ENCODE assay signal across 16 cellular contexts in genomic region chr13:43348397-43348796, GRCh38.
DNase-seq lines count a peak whose midpoint lies in the region; ATAC-seq and TF ChIP-seq lines count a peak whose summit lies in the region.
"Had no signal": no experiment of that assay in that cellular context is flagged by ENCODE, and none has a peak within 500 bp of the region (broad histone marks: within the 10 kb centered on the region; RNA-seq: fewer than 3 reads in every experiment).

No MANE protein-coding gene starts in this region.

- no peak overlapping the region for H3K4me3 Mint-ChIP-seq in stimulated activated naive CD8-positive, alpha-beta T cell treated with anti-CD3 and anti-CD28 coated beads, Interleukin-15, amount 100 ng/mL, for 72 hours
- H3K4me3 Mint-ChIP-seq: activated naive CD8-positive, alpha-beta T cell; GM23338 had no signal

- POLR2A ChIA-PET in SK-N-SH (lab: Yijun Ruan, JAX): no interaction called here

- H3K27me3 ChIP-seq in SK-N-SH (ENCODE audit: insufficient read depth) (no peaks in the 10 kb centered on the region), adrenal gland (no peaks in the 10 kb centered on the region)
- H3K27me3 ChIP-seq: esophagus squamous epithelium had no signal

- no peaks in the 10 kb centered on the region for H3K9me3 Mint-ChIP-seq in stimulated activated naive CD8-positive, alpha-beta T cell treated with anti-CD3 and anti-CD28 coated beads, Interleukin-15, amount 100 ng/mL, for 72 hours
- H3K9me3 Mint-ChIP-seq: GM23338 had no signal

- CTCF ChIA-PET in SK-N-SH (lab: Yijun Ruan, JAX): no interaction called here

- no peak overlapping the region for H2AFZ ChIP-seq in SK-N-SH (ENCODE audit: low read depth)

- no peaks in the 10 kb centered on the region for H3K9me2 ChIP-seq in SK-N-SH

- H3K79me2 ChIP-seq in SK-N-SH (ENCODE audit: insufficient read depth): no peaks in the 10 kb centered on the region

- no peak for TF ChIP-seq POLR2A in adrenal gland (IDR thresholded peaks at IDR 0.05)

- H3K4me1 Mint-ChIP-seq in stimulated activated naive CD8-positive, alpha-beta T cell treated with anti-CD3 and anti-CD28 coated beads, Interleukin-15, amount 100 ng/mL, for 72 hours: no peaks in the 10 kb centered on the region

- WGBS in SK-N-SH (ENCODE audit: low lambda C conversion rate): 33% methylated on average over 4 of the region's 4 CpGs
- 57 to 70% (median 61%) methylated on average over 4 of the region's 4 CpGs for WGBS in adrenal gland, 4 donors

- 0 out of 4 replicates have a peak, but pooled peaks of 1 of the 2 experiments have one; percentile 9 for TF ChIP-seq EP300 in SK-N-SH (IDR thresholded peaks at IDR 0.05; ENCODE audit: borderline replicate concordance in 1 of 2, low read depth in 1 of 2, low read length in 1 of 2)

- H3K9me3 ChIP-seq in SK-N-SH: no peaks in the 10 kb centered on the region
- H3K9me3 ChIP-seq in adrenal gland (replicated peaks in 1 of 3): no peaks in the 10 kb centered on the region
- H3K9me3 ChIP-seq: esophagus squamous epithelium had no signal

- H3K27me3 Mint-ChIP-seq in stimulated activated naive CD8-positive, alpha-beta T cell treated with anti-CD3 and anti-CD28 coated beads, Interleukin-15, amount 100 ng/mL, for 72 hours: peaks cover 30% of the 10 kb centered on the region

- peaks cover 13 to 14% of the 10 kb centered on the region in 2 experiments; a peak in 3 of 4 replicates for H3K4me1 ChIP-seq in SK-N-SH (ENCODE audit: control insufficient read depth in 1 of 2, insufficient read depth in 2 of 2, low read depth in 1 of 2, low read length in 1 of 2)
- H3K4me1 ChIP-seq in adrenal gland (replicated peaks in 1 of 2): no peaks in the 10 kb centered on the region
- H3K4me1 ChIP-seq: esophagus squamous epithelium had no signal

- H4K20me1 ChIP-seq in SK-N-SH (ENCODE audit: insufficient read depth): no peaks in the 10 kb centered on the region

- H3K36me3 ChIP-seq in SK-N-SH (replicated peaks in 1 of 2; ENCODE audit: control insufficient read depth in 1 of 2, insufficient read depth in 2 of 2, low read length in 1 of 2) (no peaks in the 10 kb centered on the region), adrenal gland (replicated peaks in 1 of 2) (no peaks in the 10 kb centered on the region)
- H3K36me3 ChIP-seq: esophagus squamous epithelium had no signal

- H3F3A ChIP-seq in SK-N-SH (replicated peaks; ENCODE audit: insufficient read depth): no peaks in the 10 kb centered on the region

- no peak overlapping the region for H3K27ac ChIP-seq in SK-N-SH (ENCODE audit: low read depth in 2 of 2, low read length in 1 of 2)
- H3K27ac ChIP-seq in adrenal gland: no peak overlapping the region
- H3K27ac ChIP-seq: esophagus squamous epithelium, HL-60 had no signal

- peak overlapping the region; percentile 9; the same call in 1 of the 2 replicates for H3K4me2 ChIP-seq in SK-N-SH
- H3K4me2 ChIP-seq: GM23338 had no signal

- H3K4me3 ChIP-seq in SK-N-SH (ENCODE audit: low read depth in 2 of 2, low read length in 1 of 2): no peak overlapping the region
- H3K4me3 ChIP-seq in fibroblast of pulmonary artery (replicated peaks; ENCODE audit: low read depth, low read length): no peak overlapping the region
- H3K4me3 ChIP-seq in adrenal gland: no peak overlapping the region
- H3K4me3 ChIP-seq: esophagus squamous epithelium, GM23338 had no signal

- no peak for TF ChIP-seq RAD21 in SK-N-SH (IDR thresholded peaks at IDR 0.05; ENCODE audit: low read length)

- peak; percentile 52 for ATAC-seq in stimulated activated naive CD8-positive, alpha-beta T cell treated with anti-CD3 and anti-CD28 coated beads, Interleukin-15, Interleukin-2, amounts not matched to agents 100 U/mL and 50 U/mL, for 24 hours
- ATAC-seq in stimulated activated naive CD8-positive, alpha-beta T cell treated with anti-CD3 and anti-CD28 coated beads, Interleukin-15, amount 100 ng/mL, for 72 hours: no peak
- ATAC-seq in HG03039 (IDR thresholded peaks at IDR 0.05; ENCODE audit: unreplicated experiment): no peak

- no peak overlapping the region for H3K9ac ChIP-seq in SK-N-SH

- no peak overlapping the region for H3K27ac Mint-ChIP-seq in stimulated activated naive CD8-positive, alpha-beta T cell treated with anti-CD3 and anti-CD28 coated beads, Interleukin-15, amount 100 ng/mL, for 72 hours
- H3K27ac Mint-ChIP-seq: activated naive CD8-positive, alpha-beta T cell; GM23338 had no signal

- TF ChIP-seq CTCF in SK-N-SH (IDR thresholded peaks at IDR 0.05) (no peak), fibroblast of pulmonary artery (IDR thresholded peaks at IDR 0.05; ENCODE audit: low read length, missing control alignments) (no peak), adrenal gland (IDR thresholded peaks at IDR 0.05) (no peak)

- DNase-seq in stimulated activated naive CD8-positive, alpha-beta T cell treated with anti-CD3 and anti-CD28 coated beads, Interleukin-15, Interleukin-2, amounts not matched to agents 100 U/mL and 50 U/mL, for 24 hours: no peak
- no peak for DNase-seq in stimulated activated naive CD8-positive, alpha-beta T cell treated with anti-CD3 and anti-CD28 coated beads, Interleukin-15, amount 100 ng/mL, for 72 hours
- DNase-seq in SK-N-SH (no peak), fibroblast of pulmonary artery (ENCODE audit: low read depth) (peak; percentile 36), adrenal gland (no peak), islet precursor cell (no peak), globus pallidus (ENCODE audit: low spot score) (no peak)
- DNase-seq: activated CD4-positive, alpha-beta T cell treated with anti-CD3 and anti-CD28 coated beads for 1 hour; esophagus squamous epithelium; GF-D8; NCI-H2171; small intestine had no signal

- intact Hi-C loops in adrenal gland (cut with DNase I): no loop called here

TF ChIP-seq in SK-N-SH, 30 proteins besides CTCF, POLR2A, EP300 and RAD21:
- peak; percentile 54 for TF ChIP-seq TCF12 (IDR thresholded peaks at IDR 0.05)
- TF ChIP-seq RXRA (IDR thresholded peaks at IDR 0.05; ENCODE audit: borderline replicate concordance, low read depth): no peak
- TF ChIP-seq NRF1 (IDR thresholded peaks at IDR 0.05; ENCODE audit: low read depth, low read length): no peak
- no peak for TF ChIP-seq MEF2A (IDR thresholded peaks at IDR 0.05; ENCODE audit: borderline replicate concordance, low read depth)
- TF ChIP-seq FOSL2 (IDR thresholded peaks at IDR 0.05; ENCODE audit: borderline replicate concordance, low read depth): peak; percentile 61; the same call in 1 of the 2 replicates
- peak; percentile 33; the same call in 1 of the 2 replicates for TF ChIP-seq JUND (IDR thresholded peaks at IDR 0.05)
- TF ChIP-seq NFIC (IDR thresholded peaks at IDR 0.05; ENCODE audit: borderline replicate concordance): no peak
- no peak for TF ChIP-seq RCOR1 (IDR thresholded peaks at IDR 0.05; ENCODE audit: low read length)
- TF ChIP-seq PBX3 (IDR thresholded peaks at IDR 0.05): no peak
